In genomic region chr15:101207867-101208288, GRCh38 we compare ENCODE assay signal across 10 cellular contexts. TPM values are rescaled to one million over a fixed set of nuclear protein-coding genes. Genes with fewer than 3 reads are reported as not detected.
DNase-seq lines count a peak whose midpoint lies in the region; ATAC-seq and TF ChIP-seq lines count a peak whose summit lies in the region.
"Had no signal": no experiment of that assay in that cellular context is flagged by ENCODE, and none has a peak within 500 bp of the region (broad histone marks: within the 10 kb centered on the region; RNA-seq: fewer than 3 reads in every experiment).

No MANE protein-coding gene starts in this region.

- H3K36me3 Mint-ChIP-seq in natural killer cell, result no peaks in the 10 kb centered on the region

- ATAC-seq in natural killer cell (no peak), HG02798 (IDR thresholded peaks at IDR 0.05; ENCODE audit: poor library complexity, unreplicated experiment) (no peak)

- intact Hi-C loops in natural killer cell (cut with micrococcal nuclease), result no loop called here

- H3K27me3 Mint-ChIP-seq in natural killer cell (ENCODE audit: low read depth in 2 of 2), result no peaks in the 10 kb centered on the region

- peak overlapping the region; percentile 54 for H3K27ac ChIP-seq in epithelial cell of prostate

- no peak for TF ChIP-seq CTCF in natural killer cell (IDR thresholded peaks at IDR 0.05)

- peaks cover 77 to 83% of the 10 kb centered on the region in 2 donors for H3K4me1 Mint-ChIP-seq in natural killer cell

- no peaks in the 10 kb centered on the region for H3K9me3 Mint-ChIP-seq in natural killer cell

- H3K27ac Mint-ChIP-seq in natural killer cell, result peak overlapping the region; percentile 34 to 71

- H3K4me3 Mint-ChIP-seq in natural killer cell, result no peak overlapping the region

- DNase-seq in CD1c-positive myeloid dendritic cell (ENCODE audit: extremely low spot score) (peak; percentile 85), NOMO-1 (lab: John Stamatoyannopoulos, UW; ENCODE audit: unreplicated experiment in 2 of 2) (peak; percentile 51 to 90), epithelial cell of prostate (ENCODE audit: low read depth, low spot score) (peak; percentile 50), natural killer cell (no peak), mesenteric fat pad (ENCODE audit: low spot score) (no peak), iPS-NIHi11 (ENCODE audit: low spot score) (no peak), DMS 273 (lab: John Stamatoyannopoulos, UW; ENCODE audit: unreplicated experiment) (no peak)
- DNase-seq: activated effector memory CD4-positive, alpha-beta T cell treated with anti-CD3 and anti-CD28 coated beads, Interleukin-2, amount 50 U/mL, for 16 hours; NCI-H1417 treated with DMSO at 0.1 percent for 48 hours had no signal

RNA-seq across cellular contexts. Expression of gene CHSY1, which starts 44.0 kb away (rescaled TPM):
- total RNA-seq in natural killer cell, result 10 to 100 TPM; 21.1 to 32.5 (median 30.8) TPM
- 53.5 TPM for total RNA-seq in mesenteric fat pad

Comparison
In these comparisons a context has a peak if more than half of its experiments do, and no peak if none do; other contexts are left out.
1. DNase-seq: peak in CD1c-positive myeloid dendritic cell (single experiment), NOMO-1 (2 of 2) and epithelial cell of prostate (single experiment); none in natural killer cell (single experiment), mesenteric fat pad (single experiment), iPS-NIHi11 (single experiment) and DMS 273 (single experiment).